In the genomic region with DNA sequence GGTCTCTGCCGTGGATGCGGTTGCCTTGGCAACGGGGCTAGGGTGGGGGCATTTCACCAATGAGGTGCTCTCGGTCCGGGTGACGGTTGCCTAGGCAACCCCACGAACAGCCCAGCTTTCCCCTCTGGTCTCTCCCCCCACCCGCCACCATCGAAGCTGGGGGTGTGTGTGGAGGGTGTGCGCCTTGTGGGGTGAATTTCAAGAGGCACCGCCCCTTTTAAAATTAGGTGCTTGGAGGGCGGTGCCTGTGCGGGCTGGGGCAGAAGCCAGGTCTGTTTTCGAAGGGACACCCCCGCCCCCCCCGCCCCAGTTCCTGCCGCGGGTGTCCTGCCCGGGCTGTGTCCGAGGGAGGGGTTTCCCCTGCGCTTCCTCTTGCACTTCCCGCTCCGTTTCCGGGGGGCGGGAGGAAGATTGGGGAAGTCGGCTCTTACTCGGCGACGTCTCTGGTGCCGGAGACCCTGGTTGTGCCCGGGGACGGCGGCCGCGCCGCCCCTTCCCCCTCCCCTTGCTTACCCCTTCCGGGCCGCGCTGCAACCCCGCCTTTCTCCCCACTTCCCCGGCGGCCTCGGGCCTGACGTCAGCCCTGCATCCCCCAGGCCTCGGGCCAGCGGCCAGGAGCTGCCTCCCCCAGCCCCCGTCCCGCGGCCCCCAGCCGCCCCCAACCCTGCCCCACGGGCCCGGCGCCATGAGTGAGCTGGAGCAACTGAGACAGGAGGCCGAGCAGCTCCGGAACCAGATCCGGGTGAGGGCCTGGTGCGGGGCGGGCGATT, we compare ENCODE assay signal across 8 cellular contexts. TPM values are rescaled to one million over a fixed set of nuclear protein-coding genes. Genes with fewer than 3 reads are reported as not detected.
DNase-seq lines count a peak whose midpoint lies in the region; ATAC-seq, FAIRE-seq and TF ChIP-seq lines count a peak whose summit lies in the region.

No MANE protein-coding gene starts in this region.

- TF ChIP-seq EP300 in GM12878 (IDR thresholded peaks at IDR 0.05; ENCODE audit: borderline replicate concordance in 1 of 2, control insufficient read depth in 1 of 2, low read depth in 2 of 2, low read length in 2 of 2): no peak

- TF ChIP-seq CTCF in BJ (IDR thresholded peaks at IDR 0.05; ENCODE audit: insufficient read depth, low read depth, low read length) (no peak), GM12878 (IDR thresholded peaks at IDR 0.05 in 2 of 3, conservative IDR thresholded peaks at IDR 0.05 in 1 of 3; ENCODE audit: control insufficient read depth in 2 of 3, extremely low read depth in 1 of 3, insufficient read depth in 1 of 3, low read depth in 3 of 3, low read length in 3 of 3) (no peak), gastrocnemius medialis (IDR thresholded peaks at IDR 0.05 in 4 of 5, conservative IDR thresholded peaks at IDR 0.05 in 1 of 5) (no peak)

- H3K4me1 ChIP-seq in GM12878 (ENCODE audit: control insufficient read depth, insufficient read depth, low read length) (no peaks in the 10 kb centered on the region; the same call in 1 of the 2 replicates), gastrocnemius medialis (peaks cover 0 to 8% of the 10 kb centered on the region in 2 donors)

- 0 out of 2 replicates have a peak, but pooled peaks cover 3% of the 10 kb centered on the region for H4K20me1 ChIP-seq in GM12878 (ENCODE audit: control insufficient read depth, insufficient read depth)

- in situ Hi-C loops in GM12878 (cut with MboI): loop anchor here (25.0 kb wide), 1 partner anchor 213 kb away; the partner anchor contains the start of gene SPACDR
- in situ Hi-C loops in gastrocnemius medialis (cut with MboI; ENCODE audit: low sequenced_read_pairs in 4 of 4): no loop called here

- peak; percentile 12 for DNase-seq in BJ (ENCODE audit: low read depth)
- peak; percentile 44 for DNase-seq in T1000 (lab: John Stamatoyannopoulos, UW)
- peak; percentile 34 for DNase-seq in GM12878 (ENCODE audit: low read depth, low spot score)
- DNase-seq in gastrocnemius medialis: peak; percentile 66 to 75

- H3K9ac ChIP-seq in GM12878 (ENCODE audit: control insufficient read depth, insufficient read depth, low read length): peak overlapping the region; percentile 94

- no peaks in the 10 kb centered on the region for H3K27me3 ChIP-seq in BJ (ENCODE audit: control insufficient read depth, insufficient read depth, low read length)
- H3K27me3 ChIP-seq in GM12878 (replicated peaks in 1 of 2; ENCODE audit: control insufficient read depth in 2 of 2, insufficient read depth in 2 of 2, low read length in 1 of 2): no peaks in the 10 kb centered on the region
- H3K27me3 ChIP-seq in gastrocnemius medialis: no peaks in the 10 kb centered on the region

- H3K36me3 ChIP-seq in BJ (ENCODE audit: control insufficient read depth, insufficient read depth, low read length) (peaks cover 31% of the 10 kb centered on the region), KOPT-K1 (ENCODE audit: insufficient read depth, low read length) (peaks cover 45% of the 10 kb centered on the region), GM12878 (ENCODE audit: control insufficient read depth in 2 of 2, insufficient read depth in 2 of 2, low read length in 1 of 2) (peaks cover 4 to 26% of the 10 kb centered on the region in 2 experiments; a peak in 3 of 4 replicates), gastrocnemius medialis (peaks cover 0 to 29% of the 10 kb centered on the region in 2 donors)

- H2AFZ ChIP-seq in GM12878 (ENCODE audit: control insufficient read depth, low read depth, low read length): no peak overlapping the region

- peaks cover 24% of the 10 kb centered on the region for H3K79me2 ChIP-seq in GM12878 (ENCODE audit: control insufficient read depth, insufficient read depth, low read length)

- H3K4me3 ChIP-seq in BJ (ENCODE audit: low read depth, low read length) (peak overlapping the region; percentile 97), GM12878 (peak overlapping the region; percentile 98), iPS-11a (ENCODE audit: low read depth, low read length) (peak overlapping the region; percentile 27), gastrocnemius medialis (peak overlapping the region; percentile 95 to 100 (median 97))

- no TSS peak for BruUV-seq in GM12878 (replicated peaks; lab: Mats Ljungman, UMichigan)

- H3K27ac ChIP-seq in KOPT-K1 (ENCODE audit: low read depth, low read length, poor library complexity, severe bottlenecking) (peak overlapping the region; percentile 92), GM12878 (ENCODE audit: control insufficient read depth, insufficient read depth) (peak overlapping the region; percentile 55; the same call in 1 of the 2 replicates), gastrocnemius medialis (peak overlapping the region; percentile 96 to 100 (median 99))

- SMC1A ChIA-PET in GM12878 (lab: Charles Lee; ENCODE audit: uncharacterized antibody, unreplicated experiment): no interaction called here

- peak overlapping the region; percentile 54; the same call in 1 of the 2 replicates for H3K4me2 ChIP-seq in GM12878 (ENCODE audit: control insufficient read depth, insufficient read depth)

- FAIRE-seq in GM12878 (lab: Jason Lieb, UNC): no peak

- CTCF ChIA-PET in BJ (lab: Yijun Ruan, JAX) (interaction anchor here (10.3 kb wide), 1 partner anchor 16 kb away, joined by 110 read pairs; the partner anchor contains the start of gene GIGYF1), GM12878 (lab: Yijun Ruan, JAX) (interaction anchor here (1.1 to 6.3 kb wide), 2 partner anchors 15 to 63 kb away, joined by 3 to 57 read pairs; partner anchors contain the start of gene MOSPD3)

- H3K9me3 ChIP-seq in KOPT-K1 (ENCODE audit: insufficient read depth, low read length, poor library complexity, severe bottlenecking) (no peaks in the 10 kb centered on the region), GM12878 (replicated peaks; ENCODE audit: control insufficient read depth, insufficient read depth, low read length) (no peaks in the 10 kb centered on the region), gastrocnemius medialis (no peaks in the 10 kb centered on the region)

- no peak for TF ChIP-seq RAD21 in GM12878 (IDR thresholded peaks at IDR 0.05; ENCODE audit: insufficient read depth, low read depth, low read length)

- peak; percentile 43 for ATAC-seq in GM19351 (IDR thresholded peaks at IDR 0.05; ENCODE audit: unreplicated experiment)
- peak; percentile 60 for ATAC-seq in GM12878
- ATAC-seq in gastrocnemius medialis: peak; percentile 4 to 22
- ATAC-seq in HG03196 (IDR thresholded peaks at IDR 0.05; ENCODE audit: unreplicated experiment): no peak

- RAD21 ChIA-PET in GM12878 (lab: Charles Lee; ENCODE audit: unreplicated experiment): interaction anchor here (0.9 kb wide), 1 partner anchor 247 kb away, joined by 3 read pairs; the partner anchor contains the start of gene ZCWPW1

- POLR2A ChIA-PET in BJ (lab: Charles Lee) (interaction anchor here (0.6 kb wide), 2 partner anchors 17 to 89 kb away, joined by 3 read pairs; partner anchors contain the start of gene FBXO24), GM12878 (lab: Charles Lee) (interaction anchor here (1.8 kb wide), 3 partner anchors 30 to 90 kb away, joined by 5 to 7 read pairs (median 6); partner anchors contain the start of genes FBXO24, LRCH4, MOSPD3 and POP7)

- 0% methylated on average over 33 of the region's 59 CpGs for WGBS in GM12878 (ENCODE audit: insufficient coverage, insufficient replicate concordance, low lambda C conversion rate, missing lambda C conversion rate)

- intact Hi-C loops in GM12878 (cut with micrococcal nuclease; ENCODE audit: unreplicated experiment) (loop anchor here (1.0 kb wide), 1 partner anchor 42 kb away; no protein-coding TSS in a partner anchor), gastrocnemius medialis (cut with DNase I; ENCODE audit: low total_unique reads) (loop anchor here (2.0 to 10.0 kb wide), 3 partner anchors 17 to 579 kb away; partner anchors contain the start of gene TSC22D4)

- TF ChIP-seq POLR2A in GM12878 (IDR thresholded peaks at IDR 0.05; ENCODE audit: low read depth, low read length): peak; percentile 59
- peak; percentile 64 to 72 for TF ChIP-seq POLR2A in gastrocnemius medialis (IDR thresholded peaks at IDR 0.05)

RNA-seq across cellular contexts. Expression of gene GNB2, which starts 2.2 kb away (rescaled TPM):
- polyA plus RNA-seq in BJ (2011; rRNA removed): 87.4 and 172 TPM in 2 replicates
- 105 and 133 TPM in 2 replicates for polyA minus RNA-seq in BJ (2011; rRNA and poly(A)+ RNA removed)
- total RNA-seq in GM12878 (2013; cell fraction: nucleolus; rRNA removed): 22.7 and 24.1 TPM in 2 replicates
- 68.1 and 90.9 TPM in 2 replicates for total RNA-seq in GM12878 (2014; rRNA removed)
- 29.5 and 32.6 TPM in 2 replicates for total RNA-seq in GM12878 (2014; rRNA removed; fragmentation: Illumina TruSeq; extraction: Trizol)
- total RNA-seq in GM12878 (2021): 174 and 175 TPM in 2 replicates
- 51.5 TPM for polyA plus RNA-seq in GM12878 (2011; ENCODE audit: low read depth)
- 28.9 and 54.4 TPM in 2 replicates for polyA plus RNA-seq in GM12878 (2011; rRNA removed)
- polyA plus RNA-seq in GM12878 (2011; cell fraction: cytosol; rRNA removed): 114 and 115 TPM in 2 replicates
- polyA plus RNA-seq in GM12878 (2011; cell fraction: nucleus; rRNA removed): 188 and 209 TPM in 2 replicates
- polyA plus RNA-seq in GM12878 (2012): 131 and 134 TPM in 2 replicates
- polyA plus RNA-seq in GM12878 (2014; fragmentation: Illumina TruSeq; extraction: Trizol): 16.3 and 84.6 TPM in 2 replicates
- 1 to 10 TPM in 1 of 2 experiments, under 1 TPM in 1; 0.35 to 4.7 TPM for polyA plus RNA-seq in GM12878 (2014; fragmentation: Nextera tagmentation; extraction: Ambion mirVana)
- polyA plus RNA-seq in GM12878 (2014; rRNA removed): 121 and 145 TPM in 2 replicates
- polyA plus RNA-seq in GM12878 (2016; fragmentation: Nextera tagmentation; extraction: Ambion mirVana): 10 to 100 TPM; 35.7 to 65.0 TPM
- 47.8 and 87.1 TPM in 2 replicates for polyA minus RNA-seq in GM12878 (2011; rRNA and poly(A)+ RNA removed)
- polyA minus RNA-seq in GM12878 (2011; cell fraction: cytosol; rRNA and poly(A)+ RNA removed): 46.9 and 47.2 TPM in 2 replicates
- 23.0 and 36.4 TPM in 2 replicates for polyA minus RNA-seq in GM12878 (2011; cell fraction: nucleus; rRNA and poly(A)+ RNA removed)
- total RNA-seq in gastrocnemius medialis: 100 to 1,000 TPM; 108 to 163 (median 129) TPM

RNA-seq across cellular contexts. Expression of gene GIGYF1, which starts 18.3 kb away (rescaled TPM):
- 5.7 and 7.6 TPM in 2 replicates for polyA plus RNA-seq in BJ (2011; rRNA removed)
- polyA minus RNA-seq in BJ (2011; rRNA and poly(A)+ RNA removed): 5.5 and 5.6 TPM in 2 replicates
- 42.9 and 43.0 TPM in 2 replicates for total RNA-seq in GM12878 (2013; cell fraction: nucleolus; rRNA removed)
- total RNA-seq in GM12878 (2014; rRNA removed): 15.9 and 17.2 TPM in 2 replicates
- total RNA-seq in GM12878 (2014; rRNA removed; fragmentation: Illumina TruSeq; extraction: Trizol): 8.6 and 9.3 TPM in 2 replicates
- total RNA-seq in GM12878 (2021): 44.2 and 47.2 TPM in 2 replicates
- polyA plus RNA-seq in GM12878 (2011; ENCODE audit: low read depth): 7.0 TPM
- 3.4 and 5.1 TPM in 2 replicates for polyA plus RNA-seq in GM12878 (2011; rRNA removed)
- 5.5 and 8.6 TPM in 2 replicates for polyA plus RNA-seq in GM12878 (2011; cell fraction: cytosol; rRNA removed)
- 69.0 and 95.9 TPM in 2 replicates for polyA plus RNA-seq in GM12878 (2011; cell fraction: nucleus; rRNA removed)
- polyA plus RNA-seq in GM12878 (2012): 22.9 and 30.1 TPM in 2 replicates
- polyA plus RNA-seq in GM12878 (2014; fragmentation: Illumina TruSeq; extraction: Trizol): 5.8 and 10.4 TPM in 2 replicates
- polyA plus RNA-seq in GM12878 (2014; fragmentation: Nextera tagmentation; extraction: Ambion mirVana): under 1 TPM; 0.31 to 0.79 TPM
- 27.7 and 36.7 TPM in 2 replicates for polyA plus RNA-seq in GM12878 (2014; rRNA removed)
- polyA plus RNA-seq in GM12878 (2016; fragmentation: Nextera tagmentation; extraction: Ambion mirVana): 10 to 100 TPM in 1 of 2 experiments, 1 to 10 TPM in 1; 9.7 to 10.1 TPM
- polyA minus RNA-seq in GM12878 (2011; rRNA and poly(A)+ RNA removed): 2.6 and 6.0 TPM in 2 replicates
- polyA minus RNA-seq in GM12878 (2011; cell fraction: cytosol; rRNA and poly(A)+ RNA removed): 3.6 and 4.2 TPM in 2 replicates
- polyA minus RNA-seq in GM12878 (2011; cell fraction: nucleus; rRNA and poly(A)+ RNA removed): 16.0 and 32.5 TPM in 2 replicates
- 10 to 100 TPM; 16.4 to 21.1 (median 16.6) TPM for total RNA-seq in gastrocnemius medialis

RNA-seq across cellular contexts. Expression of gene ACTL6B, which starts 19.5 kb away (rescaled TPM):
- polyA plus RNA-seq in BJ (2011; rRNA removed): not detected in 2 replicates
- polyA minus RNA-seq in BJ (2011; rRNA and poly(A)+ RNA removed): not detected in 2 replicates
- not detected in 2 replicates for total RNA-seq in GM12878 (2013; cell fraction: nucleolus; rRNA removed)
- total RNA-seq in GM12878 (2014; rRNA removed): not detected in 2 replicates
- not detected in 2 replicates for total RNA-seq in GM12878 (2014; rRNA removed; fragmentation: Illumina TruSeq; extraction: Trizol)
- not detected in 2 replicates for total RNA-seq in GM12878 (2021)
- not detected for polyA plus RNA-seq in GM12878 (2011; ENCODE audit: low read depth)
- polyA plus RNA-seq in GM12878 (2011; rRNA removed): not detected in 2 replicates
- not detected in 2 replicates for polyA plus RNA-seq in GM12878 (2011; cell fraction: cytosol; rRNA removed)
- not detected in 2 replicates for polyA plus RNA-seq in GM12878 (2011; cell fraction: nucleus; rRNA removed)
- not detected in 2 replicates for polyA plus RNA-seq in GM12878 (2012)
- not detected in 2 replicates for polyA plus RNA-seq in GM12878 (2014; fragmentation: Illumina TruSeq; extraction: Trizol)
- polyA plus RNA-seq in GM12878 (2014; fragmentation: Nextera tagmentation; extraction: Ambion mirVana): not detected
- polyA plus RNA-seq in GM12878 (2014; rRNA removed): not detected in 2 replicates
- not detected for polyA plus RNA-seq in GM12878 (2016; fragmentation: Nextera tagmentation; extraction: Ambion mirVana)
- polyA minus RNA-seq in GM12878 (2011; rRNA and poly(A)+ RNA removed): not detected in 2 replicates
- polyA minus RNA-seq in GM12878 (2011; cell fraction: cytosol; rRNA and poly(A)+ RNA removed): not detected in 2 replicates
- not detected in 2 replicates for polyA minus RNA-seq in GM12878 (2011; cell fraction: nucleus; rRNA and poly(A)+ RNA removed)
- not detected for total RNA-seq in gastrocnemius medialis

RNA-seq across cellular contexts. Expression of gene POP7, which starts 30.2 kb away (rescaled TPM):
- 24.5 and 35.2 TPM in 2 replicates for polyA plus RNA-seq in BJ (2011; rRNA removed)
- polyA minus RNA-seq in BJ (2011; rRNA and poly(A)+ RNA removed): 7.9 and 12.8 TPM in 2 replicates
- 6.7 and 8.3 TPM in 2 replicates for total RNA-seq in GM12878 (2013; cell fraction: nucleolus; rRNA removed)
- total RNA-seq in GM12878 (2014; rRNA removed): 89.4 and 100 TPM in 2 replicates
- total RNA-seq in GM12878 (2014; rRNA removed; fragmentation: Illumina TruSeq; extraction: Trizol): 42.8 and 44.7 TPM in 2 replicates
- 58.8 and 62.7 TPM in 2 replicates for total RNA-seq in GM12878 (2021)
- 16.9 TPM for polyA plus RNA-seq in GM12878 (2011; ENCODE audit: low read depth)
- polyA plus RNA-seq in GM12878 (2011; rRNA removed): 24.5 and 36.0 TPM in 2 replicates
- 53.3 and 84.9 TPM in 2 replicates for polyA plus RNA-seq in GM12878 (2011; cell fraction: cytosol; rRNA removed)
- 27.4 and 33.9 TPM in 2 replicates for polyA plus RNA-seq in GM12878 (2011; cell fraction: nucleus; rRNA removed)
- 37.1 and 42.7 TPM in 2 replicates for polyA plus RNA-seq in GM12878 (2012)
- 8.6 and 19.7 TPM in 2 replicates for polyA plus RNA-seq in GM12878 (2014; fragmentation: Illumina TruSeq; extraction: Trizol)
- 10 to 100 TPM; 12.1 to 37.9 TPM for polyA plus RNA-seq in GM12878 (2014; fragmentation: Nextera tagmentation; extraction: Ambion mirVana)
- polyA plus RNA-seq in GM12878 (2014; rRNA removed): 116 and 132 TPM in 2 replicates
- 100 to 1,000 TPM; 143 to 148 TPM for polyA plus RNA-seq in GM12878 (2016; fragmentation: Nextera tagmentation; extraction: Ambion mirVana)
- 8.6 and 30.5 TPM in 2 replicates for polyA minus RNA-seq in GM12878 (2011; rRNA and poly(A)+ RNA removed)
- polyA minus RNA-seq in GM12878 (2011; cell fraction: cytosol; rRNA and poly(A)+ RNA removed): 16.2 and 17.9 TPM in 2 replicates
- polyA minus RNA-seq in GM12878 (2011; cell fraction: nucleus; rRNA and poly(A)+ RNA removed): 7.0 and 12.5 TPM in 2 replicates
- total RNA-seq in gastrocnemius medialis: 10 to 100 TPM; 39.8 to 76.3 (median 63.0) TPM

RNA-seq across cellular contexts. Expression of gene TFR2, which starts 34.4 kb away (rescaled TPM):
- 0.49 and 0.72 TPM in 2 replicates for polyA plus RNA-seq in BJ (2011; rRNA removed)
- 0.33 TPM in 1 of 2 replicates, not detected in the other for polyA minus RNA-seq in BJ (2011; rRNA and poly(A)+ RNA removed)
- total RNA-seq in GM12878 (2013; cell fraction: nucleolus; rRNA removed): 1.1 and 1.5 TPM in 2 replicates
- total RNA-seq in GM12878 (2014; rRNA removed): 2.3 and 2.9 TPM in 2 replicates
- total RNA-seq in GM12878 (2014; rRNA removed; fragmentation: Illumina TruSeq; extraction: Trizol): 0.67 and 0.69 TPM in 2 replicates
- total RNA-seq in GM12878 (2021): 4.2 and 7.2 TPM in 2 replicates
- 2.8 TPM for polyA plus RNA-seq in GM12878 (2011; ENCODE audit: low read depth)
- 0.07 and 0.30 TPM in 2 replicates for polyA plus RNA-seq in GM12878 (2011; rRNA removed)
- polyA plus RNA-seq in GM12878 (2011; cell fraction: cytosol; rRNA removed): 0.21 and 0.35 TPM in 2 replicates
- 1.5 and 1.8 TPM in 2 replicates for polyA plus RNA-seq in GM12878 (2011; cell fraction: nucleus; rRNA removed)
- polyA plus RNA-seq in GM12878 (2012): 2.8 and 3.4 TPM in 2 replicates
- polyA plus RNA-seq in GM12878 (2014; fragmentation: Illumina TruSeq; extraction: Trizol): 0.90 and 1.5 TPM in 2 replicates
- polyA plus RNA-seq in GM12878 (2014; fragmentation: Nextera tagmentation; extraction: Ambion mirVana): under 1 TPM; 0.32 to 0.33 TPM
- 3.3 and 4.7 TPM in 2 replicates for polyA plus RNA-seq in GM12878 (2014; rRNA removed)
- 1 to 10 TPM; 2.2 to 2.8 TPM for polyA plus RNA-seq in GM12878 (2016; fragmentation: Nextera tagmentation; extraction: Ambion mirVana)
- polyA minus RNA-seq in GM12878 (2011; rRNA and poly(A)+ RNA removed): 0.66 TPM in 1 of 2 replicates, not detected in the other
- polyA minus RNA-seq in GM12878 (2011; cell fraction: cytosol; rRNA and poly(A)+ RNA removed): not detected in 2 replicates
- polyA minus RNA-seq in GM12878 (2011; cell fraction: nucleus; rRNA and poly(A)+ RNA removed): 0.10 and 0.24 TPM in 2 replicates
- 1 to 10 TPM in 2 of 4 donors, not detected in 2; 1.0 to 1.3 TPM for total RNA-seq in gastrocnemius medialis

Comparison
In these comparisons a context has a peak if more than half of its experiments do, and no peak if none do; other contexts are left out.
1. DNase-seq: peak in every context shown above with its lines; median percentile 70 in gastrocnemius medialis; 44 in T1000; 34 in GM12878; 12 in BJ.
2. H3K4me3 ChIP-seq: peak in every context shown above with its lines; median percentile 98 in GM12878; 97 in BJ; 97 in gastrocnemius medialis; 27 in iPS-11a.